Comparison of ENCODE assay signal across 14 cellular contexts in the genomic region with DNA sequence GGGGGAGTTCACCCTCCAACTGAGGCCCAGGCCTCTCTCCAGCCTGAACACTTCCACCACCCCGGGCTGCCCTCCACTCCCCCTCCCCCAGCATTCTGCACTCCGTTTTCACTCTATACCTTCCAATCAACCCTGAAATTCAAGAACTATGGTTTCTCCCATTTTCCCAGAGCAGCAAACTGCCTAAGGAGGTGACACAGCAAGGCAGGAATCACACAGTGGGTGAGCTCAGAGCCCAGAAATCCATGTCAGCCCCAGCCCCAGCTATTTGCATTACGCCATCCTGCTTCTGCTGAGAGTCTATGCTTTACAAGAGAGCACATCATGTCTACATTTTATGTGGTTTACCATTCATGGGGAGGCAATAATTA. TPM values are rescaled to one million over a fixed set of nuclear protein-coding genes. Genes with fewer than 3 reads are reported as not detected.
A peak's percentile ranks its signal among the peaks of the same experiment; 100 is the strongest.
DNase-seq lines count a peak whose midpoint lies in the region; ATAC-seq and TF ChIP-seq lines count a peak whose summit lies in the region.
"Had no signal": no experiment of that assay in that cellular context is flagged by ENCODE, and none has a peak within 500 bp of the region (broad histone marks: within the 10 kb centered on the region; RNA-seq: fewer than 3 reads in every experiment).

No MANE protein-coding gene starts in this region.

- H3K9me3 Mint-ChIP-seq in neural crest cell: no peaks in the 10 kb centered on the region
- H3K9me3 Mint-ChIP-seq: activated B cell treated with CpG ODN at 0.5 μM for 24 hours; natural killer cell treated with Interleukin-12 subunit alpha and Interleukin-12 subunit beta and Interleukin-15 and Interleukin-18, amount 100 ng/mL, for 72 hours had no signal

- H3K36me3 Mint-ChIP-seq in neural crest cell (ENCODE audit: low read depth): no peaks in the 10 kb centered on the region
- H3K36me3 Mint-ChIP-seq: natural killer cell treated with Interleukin-12 subunit alpha and Interleukin-12 subunit beta and Interleukin-15 and Interleukin-18, amount 100 ng/mL, for 72 hours had no signal

- intact Hi-C loops in Panc1 (cut with micrococcal nuclease; ENCODE audit: unreplicated experiment) (loop anchor here (1.0 kb wide), 1 partner anchor 317 kb away; no protein-coding TSS in a partner anchor), esophagus muscularis mucosa (cut with DNase I) (loop anchor here (5.0 kb wide), 2 partner anchors 319 to 409 kb away; no protein-coding TSS in a partner anchor)

- CTCF ChIA-PET in Panc1 (lab: Charles Lee): interaction anchor here (0.6 to 1.5 kb wide), 5 partner anchors 39 to 530 kb away, joined by 3 to 8 read pairs (median 5); no protein-coding TSS in a partner anchor

- TF ChIP-seq CTCF in Panc1 (IDR thresholded peaks at IDR 0.05) (peak; percentile 45), neural crest cell (conservative IDR thresholded peaks at IDR 0.05) (no peak), esophagus muscularis mucosa (IDR thresholded peaks at IDR 0.05) (no peak)

- ATAC-seq in Panc1: peak; percentile 35
- ATAC-seq: body of pancreas; natural killer cell treated with Interleukin-12 subunit alpha and Interleukin-12 subunit beta and Interleukin-15 and Interleukin-18, amount 100 ng/mL, for 72 hours had no signal

- H3K4me1 Mint-ChIP-seq in neural crest cell: peaks cover 32% of the 10 kb centered on the region
- H3K4me1 Mint-ChIP-seq: activated B cell treated with CpG ODN at 0.5 μM for 24 hours had no signal

- BruUV-seq in Panc1 (replicated peaks; lab: Mats Ljungman, UMichigan): no TSS peak

- H3K4me1 ChIP-seq in Panc1 (ENCODE audit: control insufficient read depth, insufficient read depth, low read length) (peaks cover 20% of the 10 kb centered on the region), esophagus muscularis mucosa (peaks cover 6 to 22% (median 18%) of the 10 kb centered on the region in 4 donors)

- 46% methylated on average over 3 of the region's 3 CpGs for WGBS in esophagus muscularis mucosa

- DNase-seq in Daoy (ENCODE audit: low read depth) (peak; percentile 90), Panc1 (ENCODE audit: low read depth, low spot score) (no peak), epithelial cell of prostate (ENCODE audit: low read depth, low spot score) (peak; percentile 33), neural crest cell (ENCODE audit: low read depth, low spot score) (no peak), esophagus muscularis mucosa (ENCODE audit: extremely low spot score) (no peak), DMS114 treated with DMSO at 0.1 percent for 48 hours (lab: John Stamatoyannopoulos, UW; ENCODE audit: unreplicated experiment) (no peak), HPDE6-E6E7 (ENCODE audit: extremely low spot score) (no peak)
- no peak for DNase-seq in stimulated activated CD4-positive, alpha-beta T cell treated with anti-CD3 and anti-CD28 coated beads, Interleukin-1b, Interleukin-23, amount 100 ng/mL, for 48 hours
- DNase-seq: activated B cell treated with CpG ODN at 0.5 μM for 24 hours; activated T-cell treated with anti-CD3 and anti-CD28 coated beads, Interleukin-2, amount 50 U/mL, for 1 hour; kidney; spleen had no signal

- no peak overlapping the region; a peak in 1 of 4 replicates for H3K4me3 ChIP-seq in Panc1 (ENCODE audit: low read depth in 2 of 2, low read length in 2 of 2)
- H3K4me3 ChIP-seq in esophagus muscularis mucosa: no peak overlapping the region
- H3K4me3 ChIP-seq: body of pancreas had no signal

- H3K27me3 ChIP-seq in Panc1 (ENCODE audit: control insufficient read depth, insufficient read depth, low read length) (peaks cover 3% of the 10 kb centered on the region; the same call in 1 of the 2 replicates), esophagus muscularis mucosa (peaks cover 0 to 86% (median 48%) of the 10 kb centered on the region in 4 donors)

- TF ChIP-seq EP300 in esophagus muscularis mucosa (IDR thresholded peaks at IDR 0.05): no peak

- no peak overlapping the region for H3K27ac Mint-ChIP-seq in neural crest cell (ENCODE audit: unreplicated experiment)
- H3K27ac Mint-ChIP-seq: activated B cell treated with CpG ODN at 0.5 μM for 24 hours; natural killer cell treated with Interleukin-12 subunit alpha and Interleukin-12 subunit beta and Interleukin-15 and Interleukin-18, amount 100 ng/mL, for 72 hours had no signal

- H3K27me3 Mint-ChIP-seq in neural crest cell (ENCODE audit: low read depth): peaks cover 93% of the 10 kb centered on the region

- H3K9me3 ChIP-seq in Panc1 (ENCODE audit: control insufficient read depth, insufficient read depth, low read depth, low read length) (no peaks in the 10 kb centered on the region), esophagus muscularis mucosa (no peaks in the 10 kb centered on the region)
- H3K9me3 ChIP-seq: body of pancreas, spleen had no signal

- in situ Hi-C loops in Panc1 (cut with HindIII; ENCODE audit: low pct_unique_long_range_greater_than_20kb, low sequenced_read_pairs): no loop called here

- no peak for TF ChIP-seq POLR2A in esophagus muscularis mucosa (IDR thresholded peaks at IDR 0.05; ENCODE audit: low read depth)

- peak overlapping the region; percentile 13 for H3K4me3 Mint-ChIP-seq in neural crest cell
- H3K4me3 Mint-ChIP-seq: activated B cell treated with CpG ODN at 0.5 μM for 24 hours; natural killer cell treated with Interleukin-12 subunit alpha and Interleukin-12 subunit beta and Interleukin-15 and Interleukin-18, amount 100 ng/mL, for 72 hours had no signal

- POLR2A ChIA-PET in Panc1 (lab: Charles Lee): no interaction called here

- H3K27ac ChIP-seq in Panc1 (ENCODE audit: low read length) (no peak overlapping the region), epithelial cell of prostate (no peak overlapping the region), esophagus muscularis mucosa (replicated peaks in 1 of 4) (no peak overlapping the region)
- H3K27ac ChIP-seq: body of pancreas, spleen had no signal

- no peaks in the 10 kb centered on the region for H3K36me3 ChIP-seq in Panc1 (ENCODE audit: control insufficient read depth, insufficient read depth, low read length)
- no peaks in the 10 kb centered on the region for H3K36me3 ChIP-seq in esophagus muscularis mucosa
- H3K36me3 ChIP-seq: spleen had no signal

RNA-seq across cellular contexts. Expression of gene MSX2, which starts 12.0 kb away (rescaled TPM):
- total RNA-seq in Daoy (2014; rRNA removed; shearing (Covaris generic)): 11.1 and 13.4 TPM in 2 replicates
- total RNA-seq in Panc1 (2021; ENCODE audit: unreplicated experiment) (8.5 TPM), neural crest cell (0.89 and 1.1 TPM in 2 replicates), esophagus muscularis mucosa (1 to 10 TPM; 1.8 to 4.0 (median 2.2) TPM)
- polyA plus RNA-seq in Panc1 (2012; ENCODE audit: insufficient read length): 9.8 TPM
- total RNA-seq: activated B cell treated with CpG ODN at 0.5 μM for 24 hours; body of pancreas; natural killer cell treated with Interleukin-12 subunit alpha and Interleukin-12 subunit beta and Interleukin-15 and Interleukin-18, amount 100 ng/mL, for 72 hours had no signal

Comparison
In these comparisons a context has a peak if more than half of its experiments do, and no peak if none do; other contexts are left out.
1. DNase-seq: peak in Daoy (single experiment) and epithelial cell of prostate (single experiment); none in Panc1 (single experiment), neural crest cell (single experiment), esophagus muscularis mucosa (single experiment), stimulated activated CD4-positive, alpha-beta T cell treated with anti-CD3 and anti-CD28 coated beads, Interleukin-1b, Interleukin-23, amount 100 ng/mL, for 48 hours (single experiment), DMS114 treated with DMSO at 0.1 percent for 48 hours (single experiment) and HPDE6-E6E7 (single experiment).